Comparison of ENCODE assay signal across 9 cellular contexts in genomic region chr3:111582114-111582461, GRCh38. TPM values are rescaled to one million over a fixed set of nuclear protein-coding genes. Genes with fewer than 3 reads are reported as not detected.
DNase-seq lines count a peak whose midpoint lies in the region; ATAC-seq and TF ChIP-seq lines count a peak whose summit lies in the region.
"Had no signal": no experiment of that assay in that cellular context is flagged by ENCODE, and none has a peak within 500 bp of the region (broad histone marks: within the 10 kb centered on the region; RNA-seq: fewer than 3 reads in every experiment).

No MANE protein-coding gene starts in this region.

- TF ChIP-seq CTCF in osteocyte (IDR thresholded peaks at IDR 0.05), result no peak
- no peak for TF ChIP-seq CTCF in A673 (conservative IDR thresholded peaks at IDR 0.05; ENCODE audit: low read depth, low read length)

- H3K4me1 Mint-ChIP-seq in central memory CD8-positive, alpha-beta T cell, result peaks cover 59% of the 10 kb centered on the region
- H3K4me1 Mint-ChIP-seq in osteocyte (ENCODE audit: unreplicated experiment), result peaks cover 36% of the 10 kb centered on the region

- H3K27me3 Mint-ChIP-seq in central memory CD8-positive, alpha-beta T cell, result no peaks in the 10 kb centered on the region
- no peaks in the 10 kb centered on the region for H3K27me3 Mint-ChIP-seq in osteocyte (ENCODE audit: unreplicated experiment)

- CTCF ChIA-PET in A673 (lab: Charles Lee), result no interaction called here

- POLR2A ChIA-PET in A673 (lab: Charles Lee; ENCODE audit: low non-redundant PET), result no interaction called here

- H3K27ac ChIP-seq in A673 (ENCODE audit: low read depth, low read length, poor library complexity, severe bottlenecking), result no peak overlapping the region

- intact Hi-C loops in A673 (cut with micrococcal nuclease; ENCODE audit: unreplicated experiment), result no loop called here

- H3K9me3 Mint-ChIP-seq in central memory CD8-positive, alpha-beta T cell, result no peaks in the 10 kb centered on the region
- no peaks in the 10 kb centered on the region for H3K9me3 Mint-ChIP-seq in osteocyte (ENCODE audit: unreplicated experiment)

- H3K36me3 ChIP-seq in A673 (ENCODE audit: insufficient read depth, low read length, poor library complexity, severe bottlenecking), result no peaks in the 10 kb centered on the region

- no peak overlapping the region for H3K4me3 Mint-ChIP-seq in central memory CD8-positive, alpha-beta T cell
- H3K4me3 Mint-ChIP-seq in osteocyte (ENCODE audit: unreplicated experiment), result no peak overlapping the region

- peak overlapping the region; percentile 83 for H3K27ac Mint-ChIP-seq in central memory CD8-positive, alpha-beta T cell (ENCODE audit: low read depth)
- peak overlapping the region; percentile 67 for H3K27ac Mint-ChIP-seq in osteocyte (ENCODE audit: unreplicated experiment)

- H3K9me3 ChIP-seq in A673 (ENCODE audit: low read depth, low read length, poor library complexity, severe bottlenecking), result no peaks in the 10 kb centered on the region

- no peaks in the 10 kb centered on the region for H3K4me1 ChIP-seq in A673 (ENCODE audit: insufficient read depth, low read length, poor library complexity, severe bottlenecking)

- no peak overlapping the region for H3K4me3 ChIP-seq in A673 (ENCODE audit: low read depth, low read length, poor library complexity, severe bottlenecking)

- no peaks in the 10 kb centered on the region for H3K27me3 ChIP-seq in A673 (replicated peaks; ENCODE audit: insufficient read depth, low read depth, low read length, poor library complexity)

- ATAC-seq in central memory CD8-positive, alpha-beta T cell (replicated peaks; ENCODE audit: extremely low read depth, poor library complexity, severe bottlenecking), result no peak

- peaks cover 57% of the 10 kb centered on the region for H3K36me3 Mint-ChIP-seq in central memory CD8-positive, alpha-beta T cell (ENCODE audit: insufficient read depth)
- no peaks in the 10 kb centered on the region for H3K36me3 Mint-ChIP-seq in osteocyte (ENCODE audit: unreplicated experiment)

- DNase-seq in Daoy (ENCODE audit: low read depth) (peak; percentile 84), LHCN-M2 (ENCODE audit: low read depth) (peak; percentile 67), osteocyte (ENCODE audit: extremely low spot score, unreplicated experiment) (no peak), pons (ENCODE audit: low spot score) (no peak), A673 (ENCODE audit: low spot score) (no peak)
- no peak for DNase-seq in central memory CD8-positive, alpha-beta T cell (ENCODE audit: low spot score in 2 of 2)
- DNase-seq in stimulated activated CD4-positive, alpha-beta T cell treated with anti-CD3 and anti-CD28 coated beads, Interleukin-2, amount 100 ng/mL, for 24 hours, result no peak
- DNase-seq: NCI-H510A; stimulated activated naive CD4-positive, alpha-beta T cell treated with Interleukin-2 at 50 U/mL for 16 hours had no signal

- no TSS peak for BruUV-seq in A673 (replicated peaks; lab: Mats Ljungman, UMichigan)

RNA-seq across cellular contexts. Expression of gene ZBED2, which starts 13.1 kb away (rescaled TPM):
- 0.11 and 1.0 TPM in 2 replicates for total RNA-seq in Daoy (2014; rRNA removed; shearing (Covaris generic))
- total RNA-seq in LHCN-M2 (2014; rRNA removed) (not detected in 2 replicates), osteocyte (not detected in 2 replicates), A673 (2021) (not detected in 2 replicates)
- 0.04 TPM for polyA plus RNA-seq in LHCN-M2 (2012)

RNA-seq across cellular contexts. Expression of gene CD96, which starts 40.1 kb away (rescaled TPM):
- total RNA-seq in Daoy (2014; rRNA removed; shearing (Covaris generic)), result not detected in 2 replicates
- 0.11 TPM in 1 of 2 replicates, not detected in the other for total RNA-seq in LHCN-M2 (2014; rRNA removed)
- not detected for polyA plus RNA-seq in LHCN-M2 (2012)
- not detected in 2 replicates for total RNA-seq in osteocyte
- total RNA-seq in A673 (2021), result not detected in 2 replicates

Comparison
In these comparisons a context has a peak if more than half of its experiments do, and no peak if none do; other contexts are left out.
1. DNase-seq: peak in Daoy (single experiment) and LHCN-M2 (single experiment); none in central memory CD8-positive, alpha-beta T cell (0 of 2), osteocyte (single experiment), pons (single experiment), A673 (single experiment) and stimulated activated CD4-positive, alpha-beta T cell treated with anti-CD3 and anti-CD28 coated beads, Interleukin-2, amount 100 ng/mL, for 24 hours (0 of 2).